35 cellular contexts compared by ENCODE assay signal in the genomic region with DNA sequence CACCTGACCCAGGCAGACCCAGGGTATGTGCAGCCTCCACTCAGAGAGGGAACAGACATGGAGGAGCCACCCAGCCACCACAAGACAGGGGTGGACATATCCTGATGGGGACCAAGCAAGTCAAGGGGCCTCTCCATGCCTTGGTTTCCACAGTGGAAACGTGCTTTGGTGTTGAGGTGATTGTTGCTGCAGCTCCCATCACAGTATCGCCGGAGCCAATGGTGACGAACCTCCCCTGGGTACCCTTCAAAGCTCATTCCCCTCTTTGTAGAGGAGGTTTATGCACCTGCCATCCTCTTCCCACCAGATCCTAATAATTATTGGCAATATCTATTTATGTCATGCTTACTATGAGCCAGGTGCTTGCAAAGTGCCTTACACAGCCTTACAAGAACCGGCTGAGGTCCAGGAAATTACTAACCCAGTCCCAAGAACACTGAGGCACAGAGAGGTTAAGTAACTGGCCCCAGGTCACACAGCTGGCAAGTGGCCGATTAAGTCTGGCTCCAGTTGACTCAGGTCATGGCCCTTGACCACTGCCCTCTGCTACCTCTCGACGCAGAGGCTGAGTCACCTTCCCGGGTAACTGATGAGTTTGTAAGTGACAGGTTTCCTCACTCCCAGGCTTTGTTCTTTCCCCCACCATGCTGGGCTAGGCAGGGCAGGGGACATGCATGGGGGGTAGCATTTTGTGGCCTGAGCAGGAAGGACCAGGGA. TPM values are rescaled to one million over a fixed set of nuclear protein-coding genes. Genes with fewer than 3 reads are reported as not detected.
"Had no signal": no experiment of that assay in that cellular context is flagged by ENCODE, and none has a peak within 500 bp of the region (broad histone marks: within the 10 kb centered on the region; RNA-seq: fewer than 3 reads in every experiment).

No MANE protein-coding gene starts in this region.

- H3K9me3 ChIP-seq: Peyer's patch had no signal

- DNase-seq: activated B cell treated with CpG ODN at 0.5 μM for 24 hours; activated CD4-positive, alpha-beta memory T cell treated with anti-CD3 and anti-CD28 coated beads for 36 hours; activated CD4-positive, alpha-beta T cell treated with anti-CD3 and anti-CD28 coated beads for 4 hours; activated CD4-positive, alpha-beta T cell treated with anti-CD3 and anti-CD28 coated beads, Interleukin-2, amount 50 U/mL, for 1 hour; activated CD4-positive, CD25-positive, alpha-beta regulatory T cell treated with anti-CD3 and anti-CD28 coated beads, Interleukin-2, amount 50 U/mL, for 72 hours; activated CD8-positive, alpha-beta memory T cell treated with anti-CD3 and anti-CD28 coated beads for 24 hours; activated CD8-positive, alpha-beta memory T cell treated with anti-CD3 and anti-CD28 coated beads, Interleukin-2, amount 10 ng/mL, durations not matched to agents 7 days and 5 days; activated CD8-positive, alpha-beta memory T cell treated with anti-CD3 and anti-CD28 coated beads, Interleukin-2, amount 50 U/mL, for 48 hours; activated effector memory CD4-positive, alpha-beta T cell treated with anti-CD3 and anti-CD28 coated beads, Interleukin-2, amount 50 U/mL, for 16 hours; activated naive CD4-positive, alpha-beta T cell; activated naive CD4-positive, alpha-beta T cell treated with anti-CD3 and anti-CD28 coated beads, Interleukin-2, amount 50 U/mL, for 16 hours; activated naive CD8-positive, alpha-beta T cell treated with anti-CD3 and anti-CD28 coated beads for 36 hours; activated T-cell treated with anti-CD3 and anti-CD28 coated beads, Interleukin-2, amount 50 U/mL, for 72 hours; amniotic stem cell; aorta; brain microvascular endothelial cell; central memory CD4-positive, alpha-beta T cell; NCI-H1092 treated with DMSO at 0.1 percent for 48 hours; NCI-H1417; NCI-H146; NCI-H187 treated with DMSO at 0.1 percent for 48 hours; NCI-H2081; NCI-H345; NCI-H524 treated with DMSO at 0.1 percent for 48 hours; PC-3; Peyer's patch; RPMI8226; SW 1271; T-helper 1 cell; T-helper 2 cell; T-helper 9 cell had no signal

- H3K27me3 ChIP-seq: brain microvascular endothelial cell, Peyer's patch had no signal

- H3K36me3 ChIP-seq: brain microvascular endothelial cell, Peyer's patch had no signal

- H3K4me3 ChIP-seq: Peyer's patch had no signal

- H3K27ac ChIP-seq: brain microvascular endothelial cell, KMS-11, Peyer's patch, VCaP had no signal

- H3K4me2 ChIP-seq: KMS-11 had no signal

- ATAC-seq: activated CD8-positive, alpha-beta memory T cell treated with anti-CD3 and anti-CD28 coated beads, Interleukin-2, amount 10 ng/mL, durations not matched to agents 7 days and 5 days; activated T-cell treated with anti-CD3 and anti-CD28 coated beads, Interleukin-2, amount 50 U/mL, for 72 hours; activated T-helper 17 cell treated with anti-CD3 and anti-CD28 coated beads, Interleukin-2, amount 50 U/mL, for 72 hours; PC-3 had no signal

RNA-seq across cellular contexts. Expression of gene SLC12A3, which starts 20.6 kb away (rescaled TPM):
- total RNA-seq: activated CD4-positive, alpha-beta memory T cell treated with anti-CD3 and anti-CD28 coated beads for 36 hours; activated CD8-positive, alpha-beta memory T cell treated with anti-CD3 and anti-CD28 coated beads, Interleukin-2, amount 10 ng/mL, durations not matched to agents 7 days and 5 days; activated T-cell treated with anti-CD3 and anti-CD28 coated beads, Interleukin-2, amount 50 U/mL, for 72 hours; activated T-helper 17 cell treated with anti-CD3 and anti-CD28 coated beads, Interleukin-2, amount 50 U/mL, for 72 hours; aorta; NCI-H460; PC-3; Peyer's patch had no signal
- polyA plus RNA-seq: aorta had no signal
